In genomic region chr1:150281221-150281757, GRCh38 we compare ENCODE assay signal across 8 cellular contexts. TPM values are rescaled to one million over a fixed set of nuclear protein-coding genes. Genes with fewer than 3 reads are reported as not detected.
DNase-seq lines count a peak whose midpoint lies in the region; ATAC-seq, FAIRE-seq and TF ChIP-seq lines count a peak whose summit lies in the region.

No MANE protein-coding gene starts in this region.

- peak overlapping the region; percentile 68 for H3K4me3 ChIP-seq in AG04449 (ENCODE audit: low read depth, low read length)
- peak overlapping the region; percentile 60 for H3K4me3 ChIP-seq in GM23338

- TF ChIP-seq CTCF in AG04449 (IDR thresholded peaks at IDR 0.05; ENCODE audit: insufficient read depth, low read length, missing control alignments) (peak; percentile 64), GM23338 (conservative IDR thresholded peaks at IDR 0.05; ENCODE audit: low read depth in 2 of 2) (peak; percentile 78 to 79)

- H3K4me1 ChIP-seq in GM23338 (ENCODE audit: insufficient read depth) = peaks cover 15% of the 10 kb centered on the region

- peak overlapping the region; percentile 91 for H3K4me3 Mint-ChIP-seq in GM23338
- H3K4me3 Mint-ChIP-seq in activated CD8-positive, alpha-beta T cell treated with anti-CD3 and anti-CD28 coated beads, Interleukin-2, amount 10 ng/mL, durations not matched to agents 7 days and 5 days = peak overlapping the region; percentile 71

- peak; percentile 66 for FAIRE-seq in endometrium (lab: Jason Lieb, UNC)

- H4K20me1 ChIP-seq in GM23338 (replicated peaks; ENCODE audit: insufficient read depth) = no peaks in the 10 kb centered on the region

- CTCF ChIA-PET in AG04449 (lab: Yijun Ruan, JAX) = interaction anchor here (1.0 to 22.1 kb wide), 10 partner anchors 10 to 247 kb away, joined by 3 to 623 read pairs (median 4); partner anchors contain the start of genes APH1A, C1orf54 and CA14
- CTCF ChIA-PET in activated CD8-positive, alpha-beta T cell treated with anti-CD3 and anti-CD28 coated beads, Interleukin-2, amount 10 ng/mL, durations not matched to agents 7 days and 5 days (lab: Charles Lee) = interaction anchor here (0.7 to 6.1 kb wide), 9 partner anchors 9 to 235 kb away, joined by 3 to 92 read pairs (median 7); partner anchors contain the start of genes APH1A, CA14 and RPRD2

- H3K36me3 ChIP-seq in GM23338 (ENCODE audit: insufficient read depth) = no peaks in the 10 kb centered on the region

- peaks cover 13% of the 10 kb centered on the region for H3K27me3 ChIP-seq in GM23338 (ENCODE audit: insufficient read depth)

- peaks cover 18% of the 10 kb centered on the region for H3K4me1 Mint-ChIP-seq in GM23338
- H3K4me1 Mint-ChIP-seq in activated CD8-positive, alpha-beta T cell treated with anti-CD3 and anti-CD28 coated beads, Interleukin-2, amount 10 ng/mL, durations not matched to agents 7 days and 5 days (ENCODE audit: low read depth) = peaks cover 24% of the 10 kb centered on the region

- no peaks in the 10 kb centered on the region for H3K79me2 ChIP-seq in GM23338 (replicated peaks; ENCODE audit: insufficient read depth)

- POLR2A ChIA-PET in AG04449 (lab: Yijun Ruan, JAX) = interaction anchor here (1.0 to 1.3 kb wide), 3 partner anchors 8 to 25 kb away, joined by 4 to 11 read pairs (median 6); partner anchors contain the start of genes APH1A, C1orf54 and CA14
- POLR2A ChIA-PET in activated CD8-positive, alpha-beta T cell treated with anti-CD3 and anti-CD28 coated beads, Interleukin-2, amount 10 ng/mL, durations not matched to agents 7 days and 5 days (lab: Charles Lee) = interaction anchor here (0.5 to 1.3 kb wide), 5 partner anchors 12 to 282 kb away, joined by 3 to 5 read pairs (median 3); partner anchors contain the start of gene APH1A

- no peak overlapping the region for H2AFZ ChIP-seq in GM23338

- H3K27ac Mint-ChIP-seq in GM23338 = peak overlapping the region; percentile 93
- peak overlapping the region; percentile 80 for H3K27ac Mint-ChIP-seq in activated CD8-positive, alpha-beta T cell treated with anti-CD3 and anti-CD28 coated beads, Interleukin-2, amount 10 ng/mL, durations not matched to agents 7 days and 5 days

- peaks cover 19% of the 10 kb centered on the region for H3K27me3 Mint-ChIP-seq in GM23338 (ENCODE audit: insufficient read depth, low read depth, poor library complexity)
- H3K27me3 Mint-ChIP-seq in activated CD8-positive, alpha-beta T cell treated with anti-CD3 and anti-CD28 coated beads, Interleukin-2, amount 10 ng/mL, durations not matched to agents 7 days and 5 days (ENCODE audit: low read depth) = peaks cover 11% of the 10 kb centered on the region

- peaks cover 3% of the 10 kb centered on the region; the same call in 1 of the 2 replicates for H3F3A ChIP-seq in GM23338 (replicated peaks; ENCODE audit: low read depth)

- H3K9me2 ChIP-seq in GM23338 (ENCODE audit: insufficient read depth) = no peaks in the 10 kb centered on the region

- peak overlapping the region; percentile 28; the same call in 1 of the 2 replicates for H3K27ac ChIP-seq in GM23338 (ENCODE audit: low read depth)

- H3K36me3 Mint-ChIP-seq in GM23338 (ENCODE audit: low read depth) = peaks cover 15% of the 10 kb centered on the region
- H3K36me3 Mint-ChIP-seq in activated CD8-positive, alpha-beta T cell treated with anti-CD3 and anti-CD28 coated beads, Interleukin-2, amount 10 ng/mL, durations not matched to agents 7 days and 5 days (ENCODE audit: low read depth) = peaks cover 2% of the 10 kb centered on the region

- ATAC-seq in GM23338 (peak; percentile 68), GM18867 (IDR thresholded peaks at IDR 0.05; ENCODE audit: unreplicated experiment) (no peak)
- ATAC-seq in activated CD8-positive, alpha-beta T cell treated with anti-CD3 and anti-CD28 coated beads, Interleukin-2, amount 10 ng/mL, durations not matched to agents 7 days and 5 days = peak; percentile 60

- no peaks in the 10 kb centered on the region for H3K9me3 Mint-ChIP-seq in GM23338
- H3K9me3 Mint-ChIP-seq in activated CD8-positive, alpha-beta T cell treated with anti-CD3 and anti-CD28 coated beads, Interleukin-2, amount 10 ng/mL, durations not matched to agents 7 days and 5 days (ENCODE audit: insufficient read depth) = no peaks in the 10 kb centered on the region

- no peak for DNase-seq in AG04449 (ENCODE audit: low read depth, low spot score)
- DNase-seq in GM23338 (ENCODE audit: low spot score) = peak; percentile 89
- DNase-seq in NCI-H69 (lab: John Stamatoyannopoulos, UW) = peak; percentile 87
- peak; percentile 74 for DNase-seq in activated CD8-positive, alpha-beta T cell treated with anti-CD3 and anti-CD28 coated beads, Interleukin-2, amount 10 ng/mL, durations not matched to agents 7 days and 5 days
- DNase-seq in middle frontal gyrus (ENCODE audit: extremely low spot score, low spot score) = peak; percentile 69
- peak; percentile 20 to 35 for DNase-seq in stimulated activated CD8-positive, alpha-beta memory T cell treated with anti-CD3 and anti-CD28 coated beads, Interleukin-2, amount 100 ng/mL, for 48 hours (ENCODE audit: low read depth in 2 of 2)

- H3K4me2 ChIP-seq in GM23338 = peak overlapping the region; percentile 85

TF ChIP-seq in GM23338, 12 proteins besides CTCF, POLR2A, EP300 and RAD21 (continues in another document):
- TF ChIP-seq, protein P1, sequence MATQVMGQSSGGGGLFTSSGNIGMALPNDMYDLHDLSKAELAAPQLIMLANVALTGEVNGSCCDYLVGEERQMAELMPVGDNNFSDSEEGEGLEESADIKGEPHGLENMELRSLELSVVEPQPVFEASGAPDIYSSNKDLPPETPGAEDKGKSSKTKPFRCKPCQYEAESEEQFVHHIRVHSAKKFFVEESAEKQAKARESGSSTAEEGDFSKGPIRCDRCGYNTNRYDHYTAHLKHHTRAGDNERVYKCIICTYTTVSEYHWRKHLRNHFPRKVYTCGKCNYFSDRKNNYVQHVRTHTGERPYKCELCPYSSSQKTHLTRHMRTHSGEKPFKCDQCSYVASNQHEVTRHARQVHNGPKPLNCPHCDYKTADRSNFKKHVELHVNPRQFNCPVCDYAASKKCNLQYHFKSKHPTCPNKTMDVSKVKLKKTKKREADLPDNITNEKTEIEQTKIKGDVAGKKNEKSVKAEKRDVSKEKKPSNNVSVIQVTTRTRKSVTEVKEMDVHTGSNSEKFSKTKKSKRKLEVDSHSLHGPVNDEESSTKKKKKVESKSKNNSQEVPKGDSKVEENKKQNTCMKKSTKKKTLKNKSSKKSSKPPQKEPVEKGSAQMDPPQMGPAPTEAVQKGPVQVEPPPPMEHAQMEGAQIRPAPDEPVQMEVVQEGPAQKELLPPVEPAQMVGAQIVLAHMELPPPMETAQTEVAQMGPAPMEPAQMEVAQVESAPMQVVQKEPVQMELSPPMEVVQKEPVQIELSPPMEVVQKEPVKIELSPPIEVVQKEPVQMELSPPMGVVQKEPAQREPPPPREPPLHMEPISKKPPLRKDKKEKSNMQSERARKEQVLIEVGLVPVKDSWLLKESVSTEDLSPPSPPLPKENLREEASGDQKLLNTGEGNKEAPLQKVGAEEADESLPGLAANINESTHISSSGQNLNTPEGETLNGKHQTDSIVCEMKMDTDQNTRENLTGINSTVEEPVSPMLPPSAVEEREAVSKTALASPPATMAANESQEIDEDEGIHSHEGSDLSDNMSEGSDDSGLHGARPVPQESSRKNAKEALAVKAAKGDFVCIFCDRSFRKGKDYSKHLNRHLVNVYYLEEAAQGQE (IDR thresholded peaks at IDR 0.05; ENCODE audit: unreplicated experiment) = no peak

RNA-seq across cellular contexts. Expression of gene CIART, which starts 1.1 kb away (rescaled TPM):
- total RNA-seq in GM23338 (2014; rRNA removed; shearing (Covaris generic)) = 6.6 and 9.3 TPM in 2 replicates
- 16.4 and 16.6 TPM in 2 replicates for polyA plus RNA-seq in GM23338 (2016; fragmentation: Nextera tagmentation; extraction: Ambion mirVana)
- total RNA-seq in activated CD8-positive, alpha-beta T cell treated with anti-CD3 and anti-CD28 coated beads, Interleukin-2, amount 10 ng/mL, durations not matched to agents 7 days and 5 days = 1 to 10 TPM; 2.0 to 2.3 TPM

RNA-seq across cellular contexts. Expression of gene C1orf54, which starts 8.7 kb away (rescaled TPM):
- total RNA-seq in GM23338 (2014; rRNA removed; shearing (Covaris generic)) = 6.6 and 18.5 TPM in 2 replicates
- polyA plus RNA-seq in GM23338 (2016; fragmentation: Nextera tagmentation; extraction: Ambion mirVana) = 35.5 and 39.4 TPM in 2 replicates
- 1 to 10 TPM; 2.5 to 4.0 TPM for total RNA-seq in activated CD8-positive, alpha-beta T cell treated with anti-CD3 and anti-CD28 coated beads, Interleukin-2, amount 10 ng/mL, durations not matched to agents 7 days and 5 days

RNA-seq across cellular contexts. Expression of gene MRPS21, which starts 12.4 kb away (rescaled TPM):
- 51.2 and 51.7 TPM in 2 replicates for total RNA-seq in GM23338 (2014; rRNA removed; shearing (Covaris generic))
- 313 and 335 TPM in 2 replicates for polyA plus RNA-seq in GM23338 (2016; fragmentation: Nextera tagmentation; extraction: Ambion mirVana)
- total RNA-seq in activated CD8-positive, alpha-beta T cell treated with anti-CD3 and anti-CD28 coated beads, Interleukin-2, amount 10 ng/mL, durations not matched to agents 7 days and 5 days = 10 to 100 TPM; 69.9 to 71.2 TPM

RNA-seq across cellular contexts. Expression of gene APH1A, which starts 12.5 kb away (rescaled TPM):
- total RNA-seq in GM23338 (2014; rRNA removed; shearing (Covaris generic)) = 82.7 and 85.3 TPM in 2 replicates
- 16.5 and 17.7 TPM in 2 replicates for polyA plus RNA-seq in GM23338 (2016; fragmentation: Nextera tagmentation; extraction: Ambion mirVana)
- total RNA-seq in activated CD8-positive, alpha-beta T cell treated with anti-CD3 and anti-CD28 coated beads, Interleukin-2, amount 10 ng/mL, durations not matched to agents 7 days and 5 days = 100 to 1,000 TPM; 128 to 132 TPM

RNA-seq across cellular contexts. Expression of gene CA14, which starts 23.7 kb away (rescaled TPM):
- total RNA-seq in GM23338 (2014; rRNA removed; shearing (Covaris generic)) = 41.3 and 42.9 TPM in 2 replicates
- 47.4 and 50.2 TPM in 2 replicates for polyA plus RNA-seq in GM23338 (2016; fragmentation: Nextera tagmentation; extraction: Ambion mirVana)
- total RNA-seq in activated CD8-positive, alpha-beta T cell treated with anti-CD3 and anti-CD28 coated beads, Interleukin-2, amount 10 ng/mL, durations not matched to agents 7 days and 5 days = not detected
